24 cellular contexts compared by ENCODE assay signal in genomic region chr18:74795766-74796165, GRCh38.
DNase-seq lines count a peak whose midpoint lies in the region; ATAC-seq and TF ChIP-seq lines count a peak whose summit lies in the region.
"Had no signal": no experiment of that assay in that cellular context is flagged by ENCODE, and none has a peak within 500 bp of the region (broad histone marks: within the 10 kb centered on the region; RNA-seq: fewer than 3 reads in every experiment).

No MANE protein-coding gene starts in this region.

- no peak overlapping the region for H2BK5ac ChIP-seq in IMR-90 (ENCODE audit: low read depth, low read length, poor library complexity, severe bottlenecking)

- H3K18ac ChIP-seq in IMR-90 (ENCODE audit: low read depth, low read length): no peak overlapping the region; the same call in 1 of the 2 replicates

- H4K8ac ChIP-seq in IMR-90 (ENCODE audit: low read depth in 2 of 2, low read length in 2 of 2): no peak overlapping the region

- H2AFZ ChIP-seq in IMR-90 (replicated peaks; ENCODE audit: low read length, poor library complexity): no peak overlapping the region
- no peak overlapping the region for H2AFZ ChIP-seq in OCI-LY3 (ENCODE audit: low read depth, low read length)
- H2AFZ ChIP-seq in osteoblast (ENCODE audit: low read length): no peak overlapping the region

- peaks cover 0 to 7% of the 10 kb centered on the region in 2 experiments; a peak in 1 of 4 replicates for H3K79me1 ChIP-seq in IMR-90 (ENCODE audit: low read depth in 1 of 2, low read length in 2 of 2)

- H3K9ac ChIP-seq in IMR-90 (ENCODE audit: low read depth, low read length) (no peak overlapping the region), OCI-LY3 (ENCODE audit: low read length) (no peak overlapping the region)

- ATAC-seq in Right ventricle myocardium superior (ENCODE audit: poor library complexity) (peak; percentile 44), left cardiac atrium (no peak), IMR-90 (ENCODE audit: low read depth) (no peak), T-cell (replicated peaks in 1 of 4) (no peak)
- ATAC-seq: CD8-positive, alpha-beta T cell; HCT116; HepG2; K562 had no signal

- no peak overlapping the region for H3K56ac ChIP-seq in IMR-90 (ENCODE audit: extremely low read depth, insufficient read depth, low read length)

- in situ Hi-C loops in IMR-90 (cut with MboI; ENCODE audit: low sequenced_read_pairs): no loop called here

- H3K4ac ChIP-seq in IMR-90 (ENCODE audit: low read depth, low read length): no peak overlapping the region

- 0 out of 2 replicates have a peak overlapping the region, but pooled peaks have one; percentile 15 for H2AK5ac ChIP-seq in IMR-90 (ENCODE audit: low read depth, low read length)

- POLR2A ChIA-PET in IMR-90 (lab: Charles Lee; ENCODE audit: unreplicated experiment) (no interaction called here), T-cell (lab: Charles Lee) (no interaction called here)

- H3K14ac ChIP-seq in IMR-90 (replicated peaks; ENCODE audit: low read depth, low read length): no peak overlapping the region

- no peak overlapping the region for H2BK20ac ChIP-seq in IMR-90 (ENCODE audit: low read depth, low read length)

- no TSS peak for BruUV-seq in IMR-90 (replicated peaks; lab: Mats Ljungman, UMichigan)

- no CpG with 5 or more reads among the region's 9 CpGs for WGBS in IMR-90 (ENCODE audit: extremely low coverage in 2 of 2, insufficient read length in 1 of 2), 2 experiments

- no peaks in the 10 kb centered on the region for H3K27me3 Mint-ChIP-seq in T-cell
- H3K27me3 Mint-ChIP-seq: B cell had no signal

- H3K9me3 Mint-ChIP-seq in T-cell: no peaks in the 10 kb centered on the region
- H3K9me3 Mint-ChIP-seq: CD8-positive, alpha-beta T cell had no signal

- H3K27ac ChIP-seq in IMR-90 (ENCODE audit: insufficient read depth, low read length) (no peak overlapping the region), OCI-LY3 (ENCODE audit: low read length) (no peak overlapping the region), osteoblast (ENCODE audit: low read depth, low read length) (no peak overlapping the region)
- H3K27ac ChIP-seq: 22Rv1, C4-2B had no signal

- H4K5ac ChIP-seq in IMR-90 (ENCODE audit: low read depth, low read length): no peak overlapping the region

- H4K20me1 ChIP-seq in IMR-90 (ENCODE audit: insufficient read depth, low read length) (no peaks in the 10 kb centered on the region), OCI-LY3 (ENCODE audit: insufficient read depth, low read length) (no peaks in the 10 kb centered on the region), osteoblast (ENCODE audit: insufficient read depth, low read length) (no peaks in the 10 kb centered on the region)

- H3K36me3 ChIP-seq in IMR-90 (ENCODE audit: control insufficient read depth, insufficient read depth, low read length): no peaks in the 10 kb centered on the region
- no peaks in the 10 kb centered on the region for H3K36me3 ChIP-seq in OCI-LY3 (replicated peaks; ENCODE audit: low read depth, low read length)
- no peaks in the 10 kb centered on the region for H3K36me3 ChIP-seq in osteoblast (ENCODE audit: insufficient read depth, low read length)

- no peak overlapping the region for H4K91ac ChIP-seq in IMR-90 (ENCODE audit: insufficient read depth, low read depth, low read length)

- no peak for TF ChIP-seq POLR2A in IMR-90 (IDR thresholded peaks at IDR 0.05; ENCODE audit: low read depth, low read length)

- TF ChIP-seq RAD21 in IMR-90 (IDR thresholded peaks at IDR 0.05; ENCODE audit: low read length): no peak

- no peaks in the 10 kb centered on the region for H3K9me3 ChIP-seq in IMR-90 (ENCODE audit: control insufficient read depth, insufficient read depth, low read length)
- no peaks in the 10 kb centered on the region for H3K9me3 ChIP-seq in OCI-LY3 (ENCODE audit: insufficient read depth, low read length)
- H3K9me3 ChIP-seq in osteoblast (ENCODE audit: low read depth, low read length): no peaks in the 10 kb centered on the region
- H3K9me3 ChIP-seq: Caco-2 had no signal

- no peak overlapping the region for H2AK9ac ChIP-seq in IMR-90 (replicated peaks; ENCODE audit: low read depth, low read length, poor library complexity)

- no peaks in the 10 kb centered on the region for H3K79me2 ChIP-seq in OCI-LY3 (ENCODE audit: low read length)
- no peaks in the 10 kb centered on the region for H3K79me2 ChIP-seq in osteoblast (ENCODE audit: insufficient read depth, low read length)

- DNase-seq in Right ventricle myocardium superior (no peak), left cardiac atrium (no peak), IMR-90 (no peak), hippocampal formation (lab: John Stamatoyannopoulos, UW) (no peak), NCI-H524 (lab: John Stamatoyannopoulos, UW) (no peak), T-cell (no peak), osteoblast (ENCODE audit: insufficient read length, low spot score, missing footprints) (no peak)
- DNase-seq: Caco-2; CD8-positive, alpha-beta T cell; DMS79; MV-4-11; NCI-H1105 treated with DMSO at 0.1 percent for 48 hours; NCI-H146; NCI-H2029; NCI-H446; NCI-H69; SHP77 had no signal

- TF ChIP-seq CTCF in IMR-90 (conservative IDR thresholded peaks at IDR 0.05; ENCODE audit: low read depth, low read length) (no peak), OCI-LY3 (IDR thresholded peaks at IDR 0.05; ENCODE audit: low read depth, low read length) (no peak), osteoblast (IDR thresholded peaks at IDR 0.05; ENCODE audit: extremely low read depth, low read depth, low read length) (no peak)

- intact Hi-C loops in Right ventricle myocardium superior (cut with DNase I): no loop called here
- intact Hi-C loops in left cardiac atrium (cut with DNase I): no loop called here
- intact Hi-C loops in IMR-90 (cut with micrococcal nuclease): no loop called here

- peaks cover 16% of the 10 kb centered on the region for H3K36me3 Mint-ChIP-seq in T-cell

- no peak overlapping the region for H2BK15ac ChIP-seq in IMR-90 (ENCODE audit: low read depth, low read length)

- H3K4me3 ChIP-seq in IMR-90 (ENCODE audit: insufficient read depth, low read depth, low read length): no peak overlapping the region
- peak overlapping the region; percentile 17; the same call in 1 of the 2 replicates for H3K4me3 ChIP-seq in OCI-LY3 (ENCODE audit: low read length)
- no peak overlapping the region for H3K4me3 ChIP-seq in osteoblast (ENCODE audit: insufficient read depth, low read length)
- H3K4me3 ChIP-seq: K562 had no signal

- dilution Hi-C loops in IMR-90 (cut with HindIII; ENCODE audit: low sequenced_read_pairs, unreplicated experiment): no loop called here

- H3K27me3 ChIP-seq in IMR-90 (ENCODE audit: control insufficient read depth, insufficient read depth, low read length) (no peaks in the 10 kb centered on the region), OCI-LY3 (ENCODE audit: low read depth, low read length) (no peaks in the 10 kb centered on the region), osteoblast (ENCODE audit: insufficient read depth, low read length) (no peaks in the 10 kb centered on the region)

- no peak overlapping the region for H3K4me3 Mint-ChIP-seq in T-cell
- H3K4me3 Mint-ChIP-seq: B cell; CD8-positive, alpha-beta T cell had no signal

- no peak overlapping the region for H3K4me2 ChIP-seq in IMR-90 (ENCODE audit: low read depth, low read length)
- H3K4me2 ChIP-seq in OCI-LY3 (ENCODE audit: low read length): peak overlapping the region; percentile 42
- no peak overlapping the region for H3K4me2 ChIP-seq in osteoblast (ENCODE audit: insufficient read depth, low read length)

- no peak overlapping the region for H2BK120ac ChIP-seq in IMR-90 (ENCODE audit: low read depth, low read length)

- CTCF ChIA-PET in IMR-90 (lab: Yijun Ruan, JAX): interaction anchor here (1.1 kb wide), 1 partner anchor 11 kb away, joined by 3 read pairs; no protein-coding TSS in a partner anchor
- CTCF ChIA-PET in T-cell (lab: Charles Lee): no interaction called here

- no peak overlapping the region for H3K23ac ChIP-seq in IMR-90 (ENCODE audit: low read depth, low read length)

- peaks cover 6% of the 10 kb centered on the region; the same call in 1 of the 2 replicates for H3K4me1 ChIP-seq in IMR-90 (ENCODE audit: control insufficient read depth, insufficient read depth, low read length)
- peaks cover 39% of the 10 kb centered on the region for H3K4me1 ChIP-seq in OCI-LY3 (ENCODE audit: low read length)
- peaks cover 17% of the 10 kb centered on the region for H3K4me1 ChIP-seq in osteoblast (ENCODE audit: insufficient read depth, low read length)
- H3K4me1 ChIP-seq: Caco-2 had no signal

- 0 out of 2 replicates have a peak, but pooled peaks cover 3% of the 10 kb centered on the region for H3K9me1 ChIP-seq in IMR-90 (ENCODE audit: insufficient read depth, low read length)

- H3K4me1 Mint-ChIP-seq in T-cell: peaks cover 8 to 13% (median 12%) of the 10 kb centered on the region in 3 donors

- no peak overlapping the region for H3K27ac Mint-ChIP-seq in T-cell
- H3K27ac Mint-ChIP-seq: B cell; CD8-positive, alpha-beta T cell had no signal

TF ChIP-seq in IMR-90, 13 proteins besides CTCF, POLR2A, EP300 and RAD21:
- no peak for TF ChIP-seq USF2 (IDR thresholded peaks at IDR 0.05; ENCODE audit: low read depth, low read length)
- no peak for TF ChIP-seq RFX5 (IDR thresholded peaks at IDR 0.05; ENCODE audit: low read depth, low read length)
- TF ChIP-seq FOS (IDR thresholded peaks at IDR 0.05; ENCODE audit: low read depth, low read length): no peak
- TF ChIP-seq MAFK (IDR thresholded peaks at IDR 0.05; ENCODE audit: low read depth, low read length): no peak
- TF ChIP-seq ELK1 (IDR thresholded peaks at IDR 0.05; ENCODE audit: borderline replicate concordance, low read depth, low read length): no peak
- no peak for TF ChIP-seq MXI1 (IDR thresholded peaks at IDR 0.05; ENCODE audit: borderline replicate concordance, low read depth, low read length)
- TF ChIP-seq MAZ (IDR thresholded peaks at IDR 0.05; ENCODE audit: borderline replicate concordance, low read depth, low read length): no peak
- TF ChIP-seq CHD1 (IDR thresholded peaks at IDR 0.05; ENCODE audit: low read depth, low read length): no peak
